In the genomic region with DNA sequence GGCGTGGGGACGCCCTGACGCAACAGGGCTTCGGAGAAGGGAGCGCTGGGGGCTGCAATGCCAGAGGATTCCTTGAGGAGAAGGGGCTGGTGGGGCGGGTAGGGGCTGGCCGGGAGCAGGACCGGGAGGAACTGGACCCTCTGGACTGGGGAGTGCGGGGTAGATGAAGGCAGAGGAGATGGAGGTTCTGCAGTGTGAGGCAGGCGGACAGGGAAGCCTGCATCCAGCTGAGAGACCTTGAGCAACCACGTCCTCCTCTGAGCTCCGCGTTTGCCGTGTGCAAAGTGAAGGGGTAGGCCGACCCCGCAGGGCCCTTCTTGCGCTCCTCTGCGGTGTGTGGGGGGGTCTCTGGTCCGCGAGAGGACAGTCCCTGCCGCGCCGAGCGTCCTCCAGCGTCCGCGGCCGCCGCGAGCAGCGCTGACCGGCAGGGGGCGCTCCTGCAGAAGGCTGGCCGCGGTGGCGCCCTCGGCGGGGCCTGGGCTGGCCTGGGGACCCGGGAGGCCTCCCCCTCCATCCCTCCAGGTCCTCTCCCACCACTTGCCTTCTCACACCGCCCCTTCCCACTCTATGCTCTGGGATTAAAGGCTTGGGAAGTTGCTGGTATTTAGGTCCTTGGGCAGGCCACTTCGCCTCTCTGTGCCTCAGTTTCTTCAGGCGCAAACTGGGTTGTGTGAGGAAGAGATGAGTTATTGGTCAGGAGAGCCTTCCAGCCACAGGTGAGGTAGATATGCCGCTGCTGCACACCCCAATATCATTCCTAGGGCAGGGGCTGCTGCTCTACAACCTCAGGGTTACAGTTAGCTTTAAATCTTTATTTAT, we compare ENCODE assay signal across 1 cellular context.
TF ChIP-seq lines count a peak whose summit lies in the region.

No MANE protein-coding gene starts in this region.

TF ChIP-seq in SK-N-SH, 30 proteins besides CTCF, POLR2A, EP300 and RAD21 (continued from another document):
- TF ChIP-seq, protein P1, sequence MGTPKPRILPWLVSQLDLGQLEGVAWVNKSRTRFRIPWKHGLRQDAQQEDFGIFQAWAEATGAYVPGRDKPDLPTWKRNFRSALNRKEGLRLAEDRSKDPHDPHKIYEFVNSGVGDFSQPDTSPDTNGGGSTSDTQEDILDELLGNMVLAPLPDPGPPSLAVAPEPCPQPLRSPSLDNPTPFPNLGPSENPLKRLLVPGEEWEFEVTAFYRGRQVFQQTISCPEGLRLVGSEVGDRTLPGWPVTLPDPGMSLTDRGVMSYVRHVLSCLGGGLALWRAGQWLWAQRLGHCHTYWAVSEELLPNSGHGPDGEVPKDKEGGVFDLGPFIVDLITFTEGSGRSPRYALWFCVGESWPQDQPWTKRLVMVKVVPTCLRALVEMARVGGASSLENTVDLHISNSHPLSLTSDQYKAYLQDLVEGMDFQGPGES (IDR thresholded peaks at IDR 0.05; ENCODE audit: low read depth, low read length), result no peak
- no peak for TF ChIP-seq EZH2phosphoT487 (IDR thresholded peaks at IDR 0.05; ENCODE audit: borderline replicate concordance, low read depth)
